17 cellular contexts compared by ENCODE assay signal in genomic region chr21:42860345-42860744, GRCh38. TPM values are rescaled to one million over a fixed set of nuclear protein-coding genes. Genes with fewer than 3 reads are reported as not detected.
DNase-seq lines count a peak whose midpoint lies in the region; ATAC-seq, FAIRE-seq and TF ChIP-seq lines count a peak whose summit lies in the region.
"Had no signal": no experiment of that assay in that cellular context is flagged by ENCODE, and none has a peak within 500 bp of the region (broad histone marks: within the 10 kb centered on the region; RNA-seq: fewer than 3 reads in every experiment).

No MANE protein-coding gene starts in this region.

- POLR2A ChIA-PET in H1 (lab: Charles Lee; ENCODE audit: partially characterized antibody), result no interaction called here

- H3K4me1 ChIP-seq in left ventricle myocardium inferior (peaks cover 24% of the 10 kb centered on the region), H1 (replicated peaks in 1 of 4; ENCODE audit: control insufficient read depth in 3 of 4, insufficient read depth in 4 of 4, low read length in 3 of 4) (no peaks in the 10 kb centered on the region; a peak in 1 of 7 replicates), neuronal stem cell (ENCODE audit: control insufficient read depth in 2 of 2, insufficient read depth in 1 of 2, low read depth in 1 of 2, low read length in 2 of 2) (no peaks in the 10 kb centered on the region), colonic mucosa (no peaks in the 10 kb centered on the region), uterus (no peaks in the 10 kb centered on the region)

- 96% methylated on average over 17 of the region's 17 CpGs; no CpG with 5 or more reads in 1 of the 2 experiments for WGBS in H1 (ENCODE audit: extremely low coverage in 1 of 2, insufficient coverage in 1 of 2, insufficient read length in 1 of 2, insufficient replicate concordance in 2 of 2, low coverage in 1 of 2, low lambda C conversion rate in 2 of 2, missing lambda C conversion rate in 1 of 2), 2 experiments
- WGBS in neuronal stem cell (ENCODE audit: extremely low coverage in 2 of 2, insufficient read length in 2 of 2, insufficient replicate concordance in 1 of 2), 2 donors, result no CpG with 5 or more reads among the region's 17 CpGs

- H3K56ac ChIP-seq in H1 (replicated peaks; ENCODE audit: insufficient read length, low read depth, low read length), result no peak overlapping the region

- H3K36me3 ChIP-seq in left ventricle myocardium inferior (peaks cover 59% of the 10 kb centered on the region), H1 (ENCODE audit: control insufficient read depth in 2 of 4, insufficient read depth in 4 of 4, low read length in 3 of 4) (peaks cover 30 to 67% (median 56%) of the 10 kb centered on the region in 4 experiments), neuronal stem cell (replicated peaks in 1 of 2; ENCODE audit: control insufficient read depth in 2 of 2, insufficient read depth in 2 of 2, low read length in 2 of 2) (peaks cover 42 to 92% of the 10 kb centered on the region in 2 donors), colonic mucosa (peaks cover 8% of the 10 kb centered on the region), uterus (no peaks in the 10 kb centered on the region)

- H3K27ac ChIP-seq in left ventricle myocardium inferior (replicated peaks) (no peak overlapping the region), H1 (ENCODE audit: low read depth, low read length) (no peak overlapping the region), neuronal stem cell (replicated peaks; ENCODE audit: low read length) (no peak overlapping the region), colonic mucosa (no peak overlapping the region), uterus (no peak overlapping the region)

- H2BK20ac ChIP-seq in H1 (ENCODE audit: low read length), result no peak overlapping the region

- H3K4me2 ChIP-seq in H1 (ENCODE audit: insufficient read depth in 1 of 2, low read depth in 2 of 2, low read length in 2 of 2), result no peak overlapping the region
- no peak overlapping the region for H3K4me2 ChIP-seq in neuronal stem cell (ENCODE audit: insufficient read depth, low read length, poor library complexity, severe bottlenecking)

- TF ChIP-seq CTCF in left ventricle myocardium inferior (IDR thresholded peaks at IDR 0.05; ENCODE audit: borderline replicate concordance) (no peak), H1 (IDR thresholded peaks at IDR 0.05; ENCODE audit: control extremely low read depth in 1 of 3, insufficient read depth in 1 of 3, low read depth in 1 of 3, low read length in 3 of 3) (no peak), colonic mucosa (IDR thresholded peaks at IDR 0.05) (no peak), uterus (IDR thresholded peaks at IDR 0.05) (no peak)

- no peak overlapping the region for H3K9ac ChIP-seq in H1 (replicated peaks in 1 of 4; ENCODE audit: extremely low read depth in 1 of 4, low read depth in 3 of 4, low read length in 3 of 4)
- no peak overlapping the region for H3K9ac ChIP-seq in neuronal stem cell (ENCODE audit: low read depth, low read length, poor library complexity)
- H3K9ac ChIP-seq in colonic mucosa (ENCODE audit: low read depth in 2 of 2, low read length in 2 of 2), result no peak overlapping the region

- no peak overlapping the region for H3K4ac ChIP-seq in H1 (replicated peaks; ENCODE audit: insufficient read length, low read depth, low read length)
- no peak overlapping the region for H3K4ac ChIP-seq in neuronal stem cell (ENCODE audit: low read length)

- H2BK5ac ChIP-seq in H1 (ENCODE audit: low read depth, low read length) (no peak overlapping the region), neuronal stem cell (ENCODE audit: low read length) (peak overlapping the region; percentile 22)

- H4K8ac ChIP-seq in H1 (ENCODE audit: extremely low read depth, insufficient read depth, low read length), result peak overlapping the region; percentile 65; the same call in 1 of the 2 replicates
- H4K8ac ChIP-seq in neuronal stem cell (ENCODE audit: low read depth, low read length), result no peak overlapping the region

- peaks cover 3 to 69% of the 10 kb centered on the region in 2 experiments; a peak in 3 of 4 replicates for H3K79me2 ChIP-seq in H1 (ENCODE audit: control insufficient read depth in 1 of 2, insufficient read depth in 2 of 2, low read length in 2 of 2)

- H3K23ac ChIP-seq in H1 (ENCODE audit: insufficient read length) (no peak overlapping the region), neuronal stem cell (ENCODE audit: low read depth, low read length, poor library complexity) (peak overlapping the region; percentile 52)

- peak; percentile 57 for DNase-seq in Right ventricle myocardium inferior (ENCODE audit: missing footprints)
- DNase-seq in left ventricle myocardium inferior, result no peak
- DNase-seq in H1 (ENCODE audit: low read depth in 1 of 2, low spot score in 2 of 2), result no peak
- DNase-seq in neuronal stem cell (ENCODE audit: low spot score), result no peak
- DNase-seq in colonic mucosa, result no peak
- DNase-seq in DMS114 treated with DMSO at 0.1 percent for 48 hours (lab: John Stamatoyannopoulos, UW; ENCODE audit: unreplicated experiment), result no peak
- DNase-seq in uterus, result no peak
- DNase-seq: ACHN; C1 segment of cervical spinal cord; Calu3; CD4-positive, alpha-beta T cell; DMS 273 treated with DMSO at 0.1 percent for 48 hours; DMS79; GOT3; HCEC 1CT; HFFc6 had no signal

- TF ChIP-seq RAD21 in H1 (IDR thresholded peaks at IDR 0.05 in 1 of 2, conservative IDR thresholded peaks at IDR 0.05 in 1 of 2; ENCODE audit: low read depth in 2 of 2, low read length in 2 of 2), result no peak

- H4K91ac ChIP-seq in H1 (replicated peaks; ENCODE audit: insufficient read length, low read length) (no peak overlapping the region), neuronal stem cell (ENCODE audit: low read depth, low read length, poor library complexity) (no peak overlapping the region)

- no peak for ATAC-seq in Right ventricle myocardium inferior
- ATAC-seq: GM12878 had no signal

- TF ChIP-seq EP300 in H1 (IDR thresholded peaks at IDR 0.05; ENCODE audit: borderline replicate concordance in 1 of 2, low read depth in 2 of 2, low read length in 2 of 2), result no peak

- no peak overlapping the region for H2BK15ac ChIP-seq in H1 (ENCODE audit: low read length)
- no peak overlapping the region for H2BK15ac ChIP-seq in neuronal stem cell (ENCODE audit: low read length)

- H4K5ac ChIP-seq in H1 (ENCODE audit: insufficient read length, low read depth, low read length), result no peak overlapping the region

- FAIRE-seq in H1 (lab: Jason Lieb, UNC), result no peak
- FAIRE-seq: GM12878 had no signal

- no peaks in the 10 kb centered on the region for H3K27me3 ChIP-seq in left ventricle myocardium inferior (ENCODE audit: low read depth)
- H3K27me3 ChIP-seq in H1 (replicated peaks in 1 of 4; ENCODE audit: control insufficient read depth in 3 of 4, extremely low read depth in 1 of 4, insufficient read depth in 3 of 4, low read length in 3 of 4), result no peaks in the 10 kb centered on the region
- H3K27me3 ChIP-seq in neuronal stem cell (ENCODE audit: control insufficient read depth in 3 of 3, insufficient read depth in 3 of 3, low read depth in 1 of 3, low read length in 3 of 3), result no peaks in the 10 kb centered on the region
- H3K27me3 ChIP-seq in colonic mucosa, result no peaks in the 10 kb centered on the region
- H3K27me3 ChIP-seq in uterus, result no peaks in the 10 kb centered on the region

- H3K18ac ChIP-seq in H1 (ENCODE audit: extremely low read depth, low read length), result no peak overlapping the region
- no peak overlapping the region for H3K18ac ChIP-seq in neuronal stem cell (ENCODE audit: low read length)

- H2AK5ac ChIP-seq in H1 (ENCODE audit: low read depth, low read length) (no peak overlapping the region), neuronal stem cell (ENCODE audit: low read depth, low read length) (no peak overlapping the region)

- H4K20me1 ChIP-seq in H1 (replicated peaks in 1 of 2; ENCODE audit: control insufficient read depth in 1 of 2, insufficient read depth in 2 of 2, low read length in 2 of 2), result peaks cover 25 to 46% of the 10 kb centered on the region in 2 experiments

- TF ChIP-seq POLR2A in H1 (IDR thresholded peaks at IDR 0.05; ENCODE audit: control extremely low read depth in 1 of 2, low read depth in 2 of 2, low read length in 2 of 2) (no peak), uterus (IDR thresholded peaks at IDR 0.05) (no peak)

- no peak overlapping the region for H3K4me3 ChIP-seq in left ventricle myocardium inferior
- H3K4me3 ChIP-seq in H1 (ENCODE audit: extremely low read depth in 1 of 4, insufficient read depth in 2 of 4, low read depth in 3 of 4, low read length in 4 of 4), result no peak overlapping the region
- no peak overlapping the region for H3K4me3 ChIP-seq in neuronal stem cell (ENCODE audit: low read length in 2 of 2)
- no peak overlapping the region for H3K4me3 ChIP-seq in colonic mucosa
- no peak overlapping the region for H3K4me3 ChIP-seq in uterus
- H3K4me3 ChIP-seq: GM12878 had no signal

- no peaks in the 10 kb centered on the region for H3K9me3 ChIP-seq in left ventricle myocardium inferior (replicated peaks)
- no peaks in the 10 kb centered on the region for H3K9me3 ChIP-seq in H1 (ENCODE audit: insufficient read depth in 2 of 2, low read depth in 1 of 2, low read length in 1 of 2)
- no peaks in the 10 kb centered on the region for H3K9me3 ChIP-seq in neuronal stem cell (replicated peaks in 1 of 2; ENCODE audit: control insufficient read depth in 2 of 2, insufficient read depth in 1 of 2, low read depth in 1 of 2, low read length in 2 of 2)
- H3K9me3 ChIP-seq in colonic mucosa, result no peaks in the 10 kb centered on the region
- H3K9me3 ChIP-seq in uterus, result no peaks in the 10 kb centered on the region

- H3K23me2 ChIP-seq in H1 (ENCODE audit: low read depth, low read length), result no peaks in the 10 kb centered on the region

- H2AFZ ChIP-seq in H1 (ENCODE audit: low read length) (no peak overlapping the region), neuronal stem cell (ENCODE audit: low read length) (no peak overlapping the region)

- H3K14ac ChIP-seq in H1 (ENCODE audit: insufficient read length) (no peak overlapping the region), neuronal stem cell (ENCODE audit: low read length) (no peak overlapping the region)

- intact Hi-C loops in Right ventricle myocardium inferior (cut with DNase I), result no loop called here
- intact Hi-C loops in left ventricle myocardium inferior (cut with micrococcal nuclease), result no loop called here
- intact Hi-C loops in colonic mucosa (cut with DNase I), result no loop called here
- intact Hi-C loops in uterus (cut with DNase I; ENCODE audit: low total_unique reads), result no loop called here

- peaks cover 37% of the 10 kb centered on the region; the same call in 1 of the 2 replicates for H3K79me1 ChIP-seq in H1 (ENCODE audit: low read depth, low read length)
- H3K79me1 ChIP-seq in neuronal stem cell (ENCODE audit: low read depth, low read length), result peaks cover 19% of the 10 kb centered on the region

- H2BK12ac ChIP-seq in H1 (ENCODE audit: low read depth, low read length) (no peak overlapping the region), neuronal stem cell (ENCODE audit: low read length) (no peak overlapping the region)

- CTCF ChIA-PET in H1 (lab: Charles Lee; ENCODE audit: partially characterized antibody), result interaction anchor here (1.1 kb wide), 1 partner anchor 9 kb away, joined by 3 read pairs; no protein-coding TSS in a partner anchor

- H2BK120ac ChIP-seq in H1 (replicated peaks; ENCODE audit: low read depth, low read length) (no peak overlapping the region), neuronal stem cell (ENCODE audit: low read depth, low read length) (no peak overlapping the region)

RNA-seq across cellular contexts. Expression of gene WDR4, which starts 19.0 kb away (rescaled TPM):
- total RNA-seq in Right ventricle myocardium inferior (6.5 TPM), left ventricle myocardium inferior (6.0 TPM), colonic mucosa (10 to 100 TPM in 1 of 2 donors, 1 to 10 TPM in 1; 8.1 to 43.7 TPM), uterus (10 to 100 TPM in 2 of 4 donors, 1 to 10 TPM in 1, not detected in 1; 6.4 to 19.1 (median 17.8) TPM)
- 43.1 and 47.8 TPM in 2 replicates for total RNA-seq in H1 (2021; fragmentation: NEBNext Ultra II Directional; extraction: Animal tissue kit (Norgen Biotek cat#: 25700))
- polyA plus RNA-seq in H1 (2011; rRNA removed), result 28.9 and 45.5 TPM in 2 replicates
- 35.0 TPM for polyA plus RNA-seq in H1 (2011; cell fraction: cytosol; rRNA removed)
- 77.6 TPM for polyA plus RNA-seq in H1 (2011; cell fraction: nucleus; rRNA removed)
- 25.0 to 41.3 TPM (median 37.5 TPM) in 4 replicates for polyA plus RNA-seq in H1 (2012, experiment 1 of 2)
- 25.2 TPM for polyA plus RNA-seq in H1 (2012, experiment 2 of 2)
- polyA plus RNA-seq in H1 (2013, experiment 1 of 2), result 19.7 TPM
- polyA plus RNA-seq in H1 (2013, experiment 2 of 2), result 20.5 TPM
- 47.7 and 48.4 TPM in 2 replicates for polyA minus RNA-seq in H1 (2011; rRNA and poly(A)+ RNA removed)
- 20.1 TPM for polyA minus RNA-seq in H1 (2011; cell fraction: cytosol; rRNA and poly(A)+ RNA removed)
- 70.6 TPM for polyA minus RNA-seq in H1 (2011; cell fraction: nucleus; rRNA and poly(A)+ RNA removed)
- polyA plus RNA-seq in neuronal stem cell (2013, experiment 1 of 2), result 6.2 TPM
- polyA plus RNA-seq in neuronal stem cell (2013, experiment 2 of 2), result 6.2 TPM

RNA-seq across cellular contexts. Expression of gene NDUFV3, which starts 32.8 kb away (rescaled TPM):
- total RNA-seq in Right ventricle myocardium inferior (61.0 TPM), left ventricle myocardium inferior (52.0 TPM), colonic mucosa (10 to 100 TPM; 25.9 to 36.6 TPM), uterus (10 to 100 TPM; 41.5 to 55.9 (median 45.7) TPM)
- 44.4 and 47.1 TPM in 2 replicates for total RNA-seq in H1 (2021; fragmentation: NEBNext Ultra II Directional; extraction: Animal tissue kit (Norgen Biotek cat#: 25700))
- polyA plus RNA-seq in H1 (2011; rRNA removed), result 17.0 and 18.2 TPM in 2 replicates
- polyA plus RNA-seq in H1 (2011; cell fraction: cytosol; rRNA removed), result 23.3 TPM
- polyA plus RNA-seq in H1 (2011; cell fraction: nucleus; rRNA removed), result 23.3 TPM
- 27.5 to 34.5 TPM (median 31.8 TPM) in 4 replicates for polyA plus RNA-seq in H1 (2012, experiment 1 of 2)
- polyA plus RNA-seq in H1 (2012, experiment 2 of 2), result 22.5 TPM
- 40.8 TPM for polyA plus RNA-seq in H1 (2013, experiment 1 of 2)
- polyA plus RNA-seq in H1 (2013, experiment 2 of 2), result 37.8 TPM
- 12.9 and 14.9 TPM in 2 replicates for polyA minus RNA-seq in H1 (2011; rRNA and poly(A)+ RNA removed)
- 19.4 TPM for polyA minus RNA-seq in H1 (2011; cell fraction: cytosol; rRNA and poly(A)+ RNA removed)
- 12.8 TPM for polyA minus RNA-seq in H1 (2011; cell fraction: nucleus; rRNA and poly(A)+ RNA removed)
- 25.5 TPM for polyA plus RNA-seq in neuronal stem cell (2013, experiment 1 of 2)
- 25.6 TPM for polyA plus RNA-seq in neuronal stem cell (2013, experiment 2 of 2)
